1 cellular context compared by ENCODE assay signal in the genomic region with DNA sequence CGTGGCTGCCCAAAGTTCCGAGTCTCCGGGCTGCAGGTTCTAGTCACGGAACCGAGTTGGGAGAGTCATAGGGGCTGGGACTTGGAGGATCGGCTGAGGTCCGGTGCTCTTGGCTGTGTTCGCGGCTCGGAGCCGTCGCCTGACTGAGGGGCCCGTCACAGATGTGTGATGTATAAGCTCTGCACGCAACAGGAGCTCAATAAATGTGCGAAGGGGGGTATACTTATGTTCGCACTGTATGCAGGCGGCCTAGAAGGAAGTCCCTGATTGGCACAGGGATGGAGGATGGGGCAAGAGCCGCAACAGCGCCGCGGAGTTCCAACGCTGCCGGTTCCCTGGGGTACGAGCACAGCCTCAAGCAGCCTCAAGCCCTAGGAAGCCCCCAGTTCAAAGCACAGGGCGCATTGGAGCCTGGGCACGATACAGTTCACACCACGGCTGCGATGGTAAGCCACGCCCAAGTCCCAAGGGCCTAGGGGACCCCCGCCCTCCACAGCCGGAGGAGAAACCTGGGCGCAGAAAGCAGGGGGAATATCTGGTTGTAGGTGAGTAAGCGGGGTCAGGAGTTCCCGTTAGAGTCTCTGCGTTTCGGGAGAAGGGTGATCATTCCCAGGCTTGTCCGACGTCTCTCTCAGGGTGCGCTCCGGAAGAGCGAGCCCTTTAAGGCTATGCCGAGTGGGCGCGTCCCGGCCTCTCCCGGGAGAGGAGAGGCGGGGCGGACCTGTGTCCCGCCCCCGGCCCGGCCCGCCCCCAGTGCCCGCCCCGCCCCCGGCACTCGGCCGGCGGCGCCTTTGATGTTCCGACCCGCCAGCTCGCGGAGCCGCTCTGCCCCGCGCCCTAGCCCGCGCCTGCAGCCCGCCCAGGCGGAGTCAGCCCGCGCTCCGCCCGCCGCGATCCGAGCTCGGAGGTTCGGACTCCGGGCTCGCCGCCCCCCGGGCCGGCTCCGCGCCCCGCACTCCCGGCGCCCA.
TF ChIP-seq lines count a peak whose summit lies in the region.

TCF7 (plus strand) TSS at position 774 of the 968 bp plus-strand sequence. CDS start 226 bp downstream, outside the sequence.

TF ChIP-seq in HepG2, 621 proteins besides CTCF, POLR2A, EP300 and RAD21 (continued from another document):
- TF ChIP-seq ZBTB37 (CRISPR knock-in tag; IDR thresholded peaks at IDR 0.05), result no peak
- TF ChIP-seq ZFY (CRISPR knock-in tag; IDR thresholded peaks at IDR 0.05), result peak; percentile 21; the same call in 1 of the 2 replicates
- no peak for TF ChIP-seq ZNF20 (CRISPR knock-in tag; IDR thresholded peaks at IDR 0.05)
- peak; percentile 75 for TF ChIP-seq AGO2 (optimal IDR thresholded peaks at IDR 0.05; ENCODE audit: low read depth, low read length)
- no peak for TF ChIP-seq ZNF567 (CRISPR knock-in tag; IDR thresholded peaks at IDR 0.05; ENCODE audit: borderline replicate concordance)
- no peak for TF ChIP-seq KDM6A (CRISPR knock-in tag; IDR thresholded peaks at IDR 0.05; ENCODE audit: low read depth)
